28 cellular contexts compared by ENCODE assay signal in the genomic region with DNA sequence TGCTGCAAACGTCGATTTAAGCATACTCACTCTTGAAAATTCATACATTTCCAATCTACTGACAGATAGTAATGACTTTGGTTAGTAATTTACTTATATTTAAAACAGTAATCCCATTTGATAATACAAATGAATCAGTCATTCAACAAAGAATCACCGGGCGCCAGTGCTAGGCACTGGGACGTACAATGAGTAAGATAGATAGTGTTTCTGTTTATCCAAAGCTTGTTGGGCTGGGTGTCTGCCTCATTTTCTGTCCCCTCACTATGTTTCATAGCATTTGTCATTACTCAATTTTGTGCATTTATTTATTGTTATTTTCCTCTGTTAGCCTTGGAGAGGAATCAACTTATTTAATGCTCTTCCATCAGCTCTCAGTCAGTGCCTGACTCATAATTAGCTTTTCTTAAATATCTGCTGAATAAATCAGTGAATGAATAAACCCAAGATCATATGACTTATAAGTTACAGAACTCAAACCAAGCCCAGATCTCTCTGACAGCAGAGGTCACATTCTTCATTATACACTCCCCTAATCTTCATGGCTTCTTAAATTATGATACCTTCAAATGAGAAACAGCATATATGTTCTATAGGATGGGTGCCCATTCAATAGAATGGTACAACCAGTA.
"Had no signal": no experiment of that assay in that cellular context is flagged by ENCODE, and none has a peak within 500 bp of the region (broad histone marks: within the 10 kb centered on the region; RNA-seq: fewer than 3 reads in every experiment).

No MANE protein-coding gene starts in this region.

- ATAC-seq: activated CD4-positive, CD25-positive, alpha-beta regulatory T cell treated with anti-CD3 and anti-CD28 coated beads, Interleukin-2, amount 50 U/mL, for 24 hours; gastroesophageal sphincter; left colon; naive thymus-derived CD4-positive, alpha-beta T cell; psoas muscle; upper lobe of right lung had no signal

- H3K4me3 Mint-ChIP-seq: activated CD4-positive, alpha-beta memory T cell treated with anti-CD3 and anti-CD28 coated beads, Interleukin-2, amount 10 ng/mL, durations not matched to agents 7 days and 5 days; activated CD4-positive, alpha-beta T cell treated with anti-CD3 and anti-CD28 coated beads, Interleukin-2, amount 10 ng/mL, durations not matched to agents 7 days and 5 days; activated naive CD4-positive, alpha-beta T cell treated with anti-CD3 and anti-CD28 coated beads, Interleukin-2, amount 10 ng/mL, durations not matched to agents 7 days and 5 days; activated naive CD8-positive, alpha-beta T cell treated with anti-CD3 and anti-CD28 coated beads, Interleukin-2, amount 10 ng/mL, durations not matched to agents 7 days and 5 days; activated T-cell treated with anti-CD3 and anti-CD28 coated beads, Interleukin-2, amount 50 U/mL, for 24 hours; naive thymus-derived CD4-positive, alpha-beta T cell had no signal

- DNase-seq: activated CD4-positive, alpha-beta memory T cell treated with anti-CD3 and anti-CD28 coated beads, Interleukin-2, amount 10 ng/mL, durations not matched to agents 7 days and 5 days; activated CD4-positive, alpha-beta T cell treated with anti-CD3 and anti-CD28 coated beads, Interleukin-2, amount 10 ng/mL, durations not matched to agents 7 days and 5 days; activated CD8-positive, alpha-beta memory T cell treated with anti-CD3 and anti-CD28 coated beads, Interleukin-2, amount 50 U/mL, for 48 hours; activated gamma-delta T cell; activated naive CD4-positive, alpha-beta T cell treated with anti-CD3 and anti-CD28 coated beads, Interleukin-2, amount 10 ng/mL, durations not matched to agents 7 days and 5 days; activated naive CD8-positive, alpha-beta T cell treated with anti-CD3 and anti-CD28 coated beads, Interleukin-2, amount 10 ng/mL, durations not matched to agents 7 days and 5 days; activated T-cell treated with anti-CD3 and anti-CD28 coated beads, Interleukin-2, amount 50 U/mL, for 24 hours; amniotic stem cell; central memory CD4-positive, alpha-beta T cell; kidney; left colon; midbrain; naive thymus-derived CD4-positive, alpha-beta T cell; ovary; psoas muscle; stimulated activated CD4-positive, alpha-beta T cell treated with anti-CD3 and anti-CD28 coated beads, Interleukin-15, amount 100 ng/mL, for 24 hours; stimulated activated CD4-positive, alpha-beta T cell treated with anti-CD3 and anti-CD28 coated beads, Interleukin-2, amount 100 ng/mL, for 24 hours; stimulated activated naive CD4-positive, alpha-beta T cell; T-helper 9 cell; tibial artery; upper lobe of right lung; WERI-Rb-1 had no signal

- H3K36me3 ChIP-seq: gastroesophageal sphincter, ovary, right atrium auricular region, suprapubic skin, tibial artery, upper lobe of right lung, WERI-Rb-1 had no signal

- H3K9me3 ChIP-seq: gastroesophageal sphincter, ovary, psoas muscle, right atrium auricular region, suprapubic skin, tibial artery, upper lobe of right lung had no signal

- H3K27me3 ChIP-seq: gastroesophageal sphincter, ovary, right atrium auricular region, suprapubic skin, tibial artery, upper lobe of right lung had no signal

- FAIRE-seq: endothelial cell of umbilical vein, kidney, TTC549 had no signal

- H3K4me3 ChIP-seq: gastroesophageal sphincter, ovary, psoas muscle, right atrium auricular region, suprapubic skin, tibial artery, upper lobe of right lung had no signal

- H3K4me1 Mint-ChIP-seq: activated CD4-positive, alpha-beta memory T cell treated with anti-CD3 and anti-CD28 coated beads, Interleukin-2, amount 10 ng/mL, durations not matched to agents 7 days and 5 days; activated CD4-positive, alpha-beta T cell treated with anti-CD3 and anti-CD28 coated beads, Interleukin-2, amount 10 ng/mL, durations not matched to agents 7 days and 5 days; activated naive CD4-positive, alpha-beta T cell treated with anti-CD3 and anti-CD28 coated beads, Interleukin-2, amount 10 ng/mL, durations not matched to agents 7 days and 5 days; activated naive CD8-positive, alpha-beta T cell treated with anti-CD3 and anti-CD28 coated beads, Interleukin-2, amount 10 ng/mL, durations not matched to agents 7 days and 5 days; naive thymus-derived CD4-positive, alpha-beta T cell had no signal

- H3K27me3 Mint-ChIP-seq: activated CD4-positive, alpha-beta memory T cell treated with anti-CD3 and anti-CD28 coated beads, Interleukin-2, amount 10 ng/mL, durations not matched to agents 7 days and 5 days; activated CD4-positive, alpha-beta T cell treated with anti-CD3 and anti-CD28 coated beads, Interleukin-2, amount 10 ng/mL, durations not matched to agents 7 days and 5 days; activated naive CD4-positive, alpha-beta T cell treated with anti-CD3 and anti-CD28 coated beads, Interleukin-2, amount 10 ng/mL, durations not matched to agents 7 days and 5 days; activated naive CD8-positive, alpha-beta T cell treated with anti-CD3 and anti-CD28 coated beads, Interleukin-2, amount 10 ng/mL, durations not matched to agents 7 days and 5 days; activated T-cell treated with anti-CD3 and anti-CD28 coated beads, Interleukin-2, amount 50 U/mL, for 24 hours; naive thymus-derived CD4-positive, alpha-beta T cell had no signal

- H3K27ac Mint-ChIP-seq: activated CD4-positive, alpha-beta memory T cell treated with anti-CD3 and anti-CD28 coated beads, Interleukin-2, amount 10 ng/mL, durations not matched to agents 7 days and 5 days; activated CD4-positive, alpha-beta T cell treated with anti-CD3 and anti-CD28 coated beads, Interleukin-2, amount 10 ng/mL, durations not matched to agents 7 days and 5 days; activated naive CD4-positive, alpha-beta T cell treated with anti-CD3 and anti-CD28 coated beads, Interleukin-2, amount 10 ng/mL, durations not matched to agents 7 days and 5 days; activated naive CD8-positive, alpha-beta T cell treated with anti-CD3 and anti-CD28 coated beads, Interleukin-2, amount 10 ng/mL, durations not matched to agents 7 days and 5 days; activated T-cell treated with anti-CD3 and anti-CD28 coated beads, Interleukin-2, amount 50 U/mL, for 24 hours; naive thymus-derived CD4-positive, alpha-beta T cell had no signal

- H3K4me1 ChIP-seq: gastroesophageal sphincter, psoas muscle, right atrium auricular region, suprapubic skin, tibial artery, upper lobe of right lung had no signal

- H3K36me3 Mint-ChIP-seq: activated naive CD4-positive, alpha-beta T cell treated with anti-CD3 and anti-CD28 coated beads, Interleukin-2, amount 10 ng/mL, durations not matched to agents 7 days and 5 days; activated naive CD8-positive, alpha-beta T cell treated with anti-CD3 and anti-CD28 coated beads, Interleukin-2, amount 10 ng/mL, durations not matched to agents 7 days and 5 days; naive thymus-derived CD4-positive, alpha-beta T cell had no signal

- H3K27ac ChIP-seq: gastroesophageal sphincter, ovary, psoas muscle, right atrium auricular region, suprapubic skin, tibial artery, upper lobe of right lung, WERI-Rb-1 had no signal

- H3K9me3 Mint-ChIP-seq: activated CD4-positive, alpha-beta memory T cell treated with anti-CD3 and anti-CD28 coated beads, Interleukin-2, amount 10 ng/mL, durations not matched to agents 7 days and 5 days; activated CD4-positive, alpha-beta T cell treated with anti-CD3 and anti-CD28 coated beads, Interleukin-2, amount 10 ng/mL, durations not matched to agents 7 days and 5 days; activated naive CD4-positive, alpha-beta T cell treated with anti-CD3 and anti-CD28 coated beads, Interleukin-2, amount 10 ng/mL, durations not matched to agents 7 days and 5 days; activated naive CD8-positive, alpha-beta T cell treated with anti-CD3 and anti-CD28 coated beads, Interleukin-2, amount 10 ng/mL, durations not matched to agents 7 days and 5 days; activated T-cell treated with anti-CD3 and anti-CD28 coated beads, Interleukin-2, amount 50 U/mL, for 24 hours had no signal
